Comparison of ENCODE assay signal across 8 cellular contexts in the genomic region with DNA sequence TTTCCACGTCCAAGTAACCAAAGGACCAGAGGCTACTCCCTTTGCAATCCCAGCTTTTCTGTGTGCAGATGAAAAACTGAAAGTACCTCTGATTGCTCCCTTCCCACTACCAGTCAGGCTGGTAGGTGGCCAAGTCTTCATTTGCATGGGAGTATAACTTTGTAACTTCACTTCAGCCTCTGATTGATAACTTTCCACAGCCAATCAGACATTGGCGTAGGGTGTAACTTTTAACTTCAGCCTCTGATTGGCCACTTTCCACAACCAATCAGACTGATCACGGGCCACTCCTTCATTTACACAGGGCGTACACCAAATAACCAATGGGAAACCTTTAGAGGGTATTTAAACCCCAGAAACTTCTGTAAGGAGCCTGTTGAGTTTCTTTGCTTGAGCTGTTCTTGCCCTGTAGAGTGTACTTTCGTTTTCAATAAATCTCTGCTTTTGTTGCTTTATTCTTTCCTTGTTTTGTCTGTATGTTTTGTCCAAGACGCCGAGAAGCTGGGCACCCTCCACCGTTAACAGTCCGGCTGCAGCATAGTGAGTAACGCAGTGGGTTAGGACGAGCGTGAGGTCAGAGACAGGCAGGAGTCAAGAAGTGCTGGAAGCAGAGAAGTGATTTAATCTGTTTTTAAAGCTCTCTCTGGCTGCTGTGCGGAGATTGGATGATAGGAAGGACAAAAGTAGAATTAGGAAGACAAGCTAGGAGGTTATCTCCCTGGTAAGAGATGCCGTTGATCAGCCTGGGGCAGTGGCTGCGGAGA. TPM values are rescaled to one million over a fixed set of nuclear protein-coding genes. Genes with fewer than 3 reads are reported as not detected.
A peak's percentile ranks its signal among the peaks of the same experiment; 100 is the strongest.
DNase-seq lines count a peak whose midpoint lies in the region; ATAC-seq, FAIRE-seq and TF ChIP-seq lines count a peak whose summit lies in the region.

No MANE protein-coding gene starts in this region.

- no peak overlapping the region for H3K9ac ChIP-seq in GM12878 (ENCODE audit: control insufficient read depth, insufficient read depth, low read length)
- peak overlapping the region in 2 of 5 donors; percentile 27 to 62 for H3K9ac ChIP-seq in subcutaneous abdominal adipose tissue (ENCODE audit: low read length in 5 of 5)

- H3K27me3 Mint-ChIP-seq in activated naive CD4-positive, alpha-beta T cell treated with anti-CD3 and anti-CD28 coated beads for 36 hours (ENCODE audit: low read depth): no peaks in the 10 kb centered on the region
- peaks cover 5 to 11% of the 10 kb centered on the region in 2 donors for H3K27me3 Mint-ChIP-seq in stimulated activated naive B cell treated with anti-CD40 and anti-IgM and Interleukin-4, amounts not matched to agents 10 μg/mL and 1 μg/mL and 100 μg/mL, for 72 hours

- no peaks in the 10 kb centered on the region for H4K20me1 ChIP-seq in GM12878 (ENCODE audit: control insufficient read depth, insufficient read depth)

- H3K4me1 ChIP-seq in GM12878 (ENCODE audit: control insufficient read depth, insufficient read depth, low read length) (peaks cover 3% of the 10 kb centered on the region), subcutaneous abdominal adipose tissue (ENCODE audit: control insufficient read depth in 5 of 5, insufficient read depth in 5 of 5, low read length in 5 of 5) (peaks cover 2 to 31% (median 26%) of the 10 kb centered on the region in 5 donors)

- in situ Hi-C loops in GM12878 (cut with MboI): loop anchor here (10.0 kb wide), 1 partner anchor 235 kb away; no protein-coding TSS in a partner anchor

- TF ChIP-seq EP300 in GM12878 (IDR thresholded peaks at IDR 0.05; ENCODE audit: borderline replicate concordance in 1 of 2, control insufficient read depth in 1 of 2, low read depth in 2 of 2, low read length in 2 of 2): no peak

- H3K27ac ChIP-seq in 22Rv1 (peak overlapping the region; percentile 81), GM12878 (ENCODE audit: control insufficient read depth, insufficient read depth) (no peak overlapping the region), subcutaneous abdominal adipose tissue (ENCODE audit: low read depth, low read length) (peak overlapping the region; percentile 74)

- peak; percentile 58 for ATAC-seq in GM12878
- no peak for ATAC-seq in stimulated activated naive B cell treated with anti-CD40 and anti-IgM and Interleukin-4, amounts not matched to agents 10 μg/mL and 1 μg/mL and 100 μg/mL, for 72 hours (replicated peaks)

- H3K4me3 ChIP-seq in GM12878: peak overlapping the region; percentile 45; the same call in 1 of the 2 replicates
- H3K4me3 ChIP-seq in subcutaneous abdominal adipose tissue (ENCODE audit: low read depth in 1 of 5, low read length in 5 of 5): peak overlapping the region; percentile 47 to 78 (median 57)

- POLR2A ChIA-PET in GM12878 (lab: Charles Lee): no interaction called here

- H3K4me1 Mint-ChIP-seq in activated naive CD4-positive, alpha-beta T cell treated with anti-CD3 and anti-CD28 coated beads for 36 hours (ENCODE audit: low read depth): peaks cover 22% of the 10 kb centered on the region
- peaks cover 13 to 16% of the 10 kb centered on the region in 2 donors for H3K4me1 Mint-ChIP-seq in stimulated activated naive B cell treated with anti-CD40 and anti-IgM and Interleukin-4, amounts not matched to agents 10 μg/mL and 1 μg/mL and 100 μg/mL, for 72 hours

- WGBS in GM12878 (ENCODE audit: insufficient coverage, insufficient replicate concordance, low lambda C conversion rate, missing lambda C conversion rate): 65% methylated on average over 15 of the region's 15 CpGs

- no peaks in the 10 kb centered on the region for H3K36me3 ChIP-seq in GM12878 (ENCODE audit: control insufficient read depth in 2 of 2, insufficient read depth in 2 of 2, low read length in 1 of 2)
- H3K36me3 ChIP-seq in subcutaneous abdominal adipose tissue (ENCODE audit: control insufficient read depth in 5 of 5, insufficient read depth in 5 of 5, low read length in 5 of 5): peaks cover 0 to under 1% (median 0%) of the 10 kb centered on the region in 5 donors

- no peak for TF ChIP-seq RAD21 in GM12878 (IDR thresholded peaks at IDR 0.05; ENCODE audit: insufficient read depth, low read depth, low read length)

- RAD21 ChIA-PET in GM12878 (lab: Charles Lee; ENCODE audit: unreplicated experiment): no interaction called here

- intact Hi-C loops in GM12878 (cut with micrococcal nuclease; ENCODE audit: unreplicated experiment): no loop called here
- intact Hi-C loops in activated naive CD4-positive, alpha-beta T cell treated with anti-CD3 and anti-CD28 coated beads for 36 hours (cut with micrococcal nuclease): loop anchor here (5.0 to 10.0 kb wide), 4 partner anchors 113 to 853 kb away; a partner anchor contains a TSS

- CTCF ChIA-PET in GM12878 (lab: Yijun Ruan, JAX): interaction anchor here (0.6 to 2.4 kb wide), 6 partner anchors 8 to 364 kb away, joined by 3 to 12 read pairs (median 5); no protein-coding TSS in a partner anchor
- CTCF ChIA-PET in activated naive CD4-positive, alpha-beta T cell treated with anti-CD3 and anti-CD28 coated beads for 36 hours (lab: Charles Lee): interaction anchor here (0.6 to 2.5 kb wide), 3 partner anchors 8 to 417 kb away, joined by 3 to 9 read pairs (median 9); no protein-coding TSS in a partner anchor

- TF ChIP-seq CTCF in 22Rv1 (IDR thresholded peaks at IDR 0.05): no peak
- TF ChIP-seq CTCF in GM12878 (IDR thresholded peaks at IDR 0.05 in 2 of 3, conservative IDR thresholded peaks at IDR 0.05 in 1 of 3; ENCODE audit: control insufficient read depth in 2 of 3, extremely low read depth in 1 of 3, insufficient read depth in 1 of 3, low read depth in 3 of 3, low read length in 3 of 3): no peak

- H3K27ac Mint-ChIP-seq in activated naive CD4-positive, alpha-beta T cell treated with anti-CD3 and anti-CD28 coated beads for 36 hours: no peak overlapping the region
- no peak overlapping the region for H3K27ac Mint-ChIP-seq in stimulated activated naive B cell treated with anti-CD40 and anti-IgM and Interleukin-4, amounts not matched to agents 10 μg/mL and 1 μg/mL and 100 μg/mL, for 72 hours

- DNase-seq in NCI-H510A (lab: John Stamatoyannopoulos, UW) (peak; percentile 79), GM12878 (ENCODE audit: low read depth, low spot score) (peak; percentile 53), iPS-NIHi11 (ENCODE audit: low spot score) (peak; percentile 74)
- DNase-seq in activated naive CD4-positive, alpha-beta T cell treated with anti-CD3 and anti-CD28 coated beads for 36 hours: no peak
- no peak for DNase-seq in stimulated activated naive B cell treated with anti-CD40 and anti-IgM and Interleukin-4, amounts not matched to agents 10 μg/mL and 1 μg/mL and 100 μg/mL, for 72 hours

- H3K27me3 ChIP-seq in GM12878 (replicated peaks in 1 of 2; ENCODE audit: control insufficient read depth in 2 of 2, insufficient read depth in 2 of 2, low read length in 1 of 2) (no peaks in the 10 kb centered on the region), subcutaneous abdominal adipose tissue (ENCODE audit: control insufficient read depth in 5 of 5, insufficient read depth in 4 of 5, low read length in 5 of 5) (no peaks in the 10 kb centered on the region)

- H3K9me3 Mint-ChIP-seq in activated naive CD4-positive, alpha-beta T cell treated with anti-CD3 and anti-CD28 coated beads for 36 hours: no peaks in the 10 kb centered on the region
- H3K9me3 Mint-ChIP-seq in stimulated activated naive B cell treated with anti-CD40 and anti-IgM and Interleukin-4, amounts not matched to agents 10 μg/mL and 1 μg/mL and 100 μg/mL, for 72 hours: peaks cover 0 to 2% of the 10 kb centered on the region in 2 donors

- H3K79me2 ChIP-seq in GM12878 (ENCODE audit: control insufficient read depth, insufficient read depth, low read length): peaks cover 15% of the 10 kb centered on the region

- H3K4me2 ChIP-seq in GM12878 (ENCODE audit: control insufficient read depth, insufficient read depth): peak overlapping the region; percentile 69

- FAIRE-seq in GM12878 (lab: Jason Lieb, UNC): no peak

- H3K4me3 Mint-ChIP-seq in activated naive CD4-positive, alpha-beta T cell treated with anti-CD3 and anti-CD28 coated beads for 36 hours: no peak overlapping the region
- H3K4me3 Mint-ChIP-seq in stimulated activated naive B cell treated with anti-CD40 and anti-IgM and Interleukin-4, amounts not matched to agents 10 μg/mL and 1 μg/mL and 100 μg/mL, for 72 hours: no peak overlapping the region

- peaks cover 6% of the 10 kb centered on the region for H3K36me3 Mint-ChIP-seq in activated naive CD4-positive, alpha-beta T cell treated with anti-CD3 and anti-CD28 coated beads for 36 hours (ENCODE audit: low read depth)
- H3K36me3 Mint-ChIP-seq in stimulated activated naive B cell treated with anti-CD40 and anti-IgM and Interleukin-4, amounts not matched to agents 10 μg/mL and 1 μg/mL and 100 μg/mL, for 72 hours: peaks cover 4 to 7% of the 10 kb centered on the region in 2 donors

- H3K9me3 ChIP-seq in GM12878 (replicated peaks; ENCODE audit: control insufficient read depth, insufficient read depth, low read length): no peaks in the 10 kb centered on the region; the same call in 1 of the 3 replicates
- peaks cover 0 to 3% (median 2%) of the 10 kb centered on the region in 5 donors for H3K9me3 ChIP-seq in subcutaneous abdominal adipose tissue (ENCODE audit: control insufficient read depth in 5 of 5, low read length in 5 of 5)

- TF ChIP-seq POLR2A in GM19193 (IDR thresholded peaks at IDR 0.05; ENCODE audit: extremely low read depth, insufficient read depth, insufficient read length) (peak; percentile 37), GM12878 (IDR thresholded peaks at IDR 0.05; ENCODE audit: low read depth, low read length) (no peak)

- SMC1A ChIA-PET in GM12878 (lab: Charles Lee; ENCODE audit: uncharacterized antibody, unreplicated experiment): interaction anchor here (1.3 to 1.5 kb wide), 3 partner anchors 8 to 77 kb away, joined by 3 read pairs; no protein-coding TSS in a partner anchor

- H2AFZ ChIP-seq in GM12878 (ENCODE audit: control insufficient read depth, low read depth, low read length): peak overlapping the region; percentile 46

- no TSS peak for BruUV-seq in GM12878 (replicated peaks; lab: Mats Ljungman, UMichigan)

RNA-seq across cellular contexts. Expression of a gene that starts 3.5 kb away (rescaled TPM):
- 67.3 and 73.2 TPM in 2 replicates for total RNA-seq in GM12878 (2013; cell fraction: nucleolus; rRNA removed)
- 39.3 and 42.9 TPM in 2 replicates for total RNA-seq in GM12878 (2014; rRNA removed)
- 51.7 and 55.0 TPM in 2 replicates for total RNA-seq in GM12878 (2014; rRNA removed; fragmentation: Illumina TruSeq; extraction: Trizol)
- total RNA-seq in GM12878 (2021): 45.6 and 53.2 TPM in 2 replicates
- polyA plus RNA-seq in GM12878 (2011; ENCODE audit: low read depth): 26.7 TPM
- 47.3 and 54.1 TPM in 2 replicates for polyA plus RNA-seq in GM12878 (2011; rRNA removed)
- polyA plus RNA-seq in GM12878 (2011; cell fraction: cytosol; rRNA removed): 40.4 and 42.3 TPM in 2 replicates
- polyA plus RNA-seq in GM12878 (2011; cell fraction: nucleus; rRNA removed): 37.6 and 43.1 TPM in 2 replicates
- 23.0 and 23.9 TPM in 2 replicates for polyA plus RNA-seq in GM12878 (2012)
- 52.0 and 64.1 TPM in 2 replicates for polyA plus RNA-seq in GM12878 (2014; fragmentation: Illumina TruSeq; extraction: Trizol)
- polyA plus RNA-seq in GM12878 (2014; fragmentation: Nextera tagmentation; extraction: Ambion mirVana): 10 to 100 TPM; 26.3 to 48.8 TPM
- polyA plus RNA-seq in GM12878 (2014; rRNA removed): 41.6 and 42.6 TPM in 2 replicates
- 10 to 100 TPM; 46.6 to 51.7 TPM for polyA plus RNA-seq in GM12878 (2016; fragmentation: Nextera tagmentation; extraction: Ambion mirVana)
- polyA minus RNA-seq in GM12878 (2011; rRNA and poly(A)+ RNA removed): 56.5 and 59.0 TPM in 2 replicates
- polyA minus RNA-seq in GM12878 (2011; cell fraction: cytosol; rRNA and poly(A)+ RNA removed): 11.1 and 20.9 TPM in 2 replicates
- 17.5 and 31.8 TPM in 2 replicates for polyA minus RNA-seq in GM12878 (2011; cell fraction: nucleus; rRNA and poly(A)+ RNA removed)
- 10 to 100 TPM; 70.1 to 72.6 TPM for total RNA-seq in activated naive CD4-positive, alpha-beta T cell treated with anti-CD3 and anti-CD28 coated beads for 36 hours

RNA-seq across cellular contexts. Expression of a gene that starts 25.7 kb away (rescaled TPM):
- total RNA-seq in GM12878 (2013; cell fraction: nucleolus; rRNA removed): not detected in 2 replicates
- not detected in 2 replicates for total RNA-seq in GM12878 (2014; rRNA removed)
- total RNA-seq in GM12878 (2014; rRNA removed; fragmentation: Illumina TruSeq; extraction: Trizol): not detected in 2 replicates
- not detected in 2 replicates for total RNA-seq in GM12878 (2021)
- not detected for polyA plus RNA-seq in GM12878 (2011; ENCODE audit: low read depth)
- polyA plus RNA-seq in GM12878 (2011; rRNA removed): not detected in 2 replicates
- not detected in 2 replicates for polyA plus RNA-seq in GM12878 (2011; cell fraction: cytosol; rRNA removed)
- 0.04 TPM in 1 of 2 replicates, not detected in the other for polyA plus RNA-seq in GM12878 (2011; cell fraction: nucleus; rRNA removed)
- not detected in 2 replicates for polyA plus RNA-seq in GM12878 (2012)
- polyA plus RNA-seq in GM12878 (2014; fragmentation: Illumina TruSeq; extraction: Trizol): not detected in 2 replicates
- not detected for polyA plus RNA-seq in GM12878 (2014; fragmentation: Nextera tagmentation; extraction: Ambion mirVana)
- polyA plus RNA-seq in GM12878 (2014; rRNA removed): not detected in 2 replicates
- not detected for polyA plus RNA-seq in GM12878 (2016; fragmentation: Nextera tagmentation; extraction: Ambion mirVana)
- not detected in 2 replicates for polyA minus RNA-seq in GM12878 (2011; rRNA and poly(A)+ RNA removed)
- not detected in 2 replicates for polyA minus RNA-seq in GM12878 (2011; cell fraction: cytosol; rRNA and poly(A)+ RNA removed)
- polyA minus RNA-seq in GM12878 (2011; cell fraction: nucleus; rRNA and poly(A)+ RNA removed): not detected in 2 replicates
- total RNA-seq in activated naive CD4-positive, alpha-beta T cell treated with anti-CD3 and anti-CD28 coated beads for 36 hours: not detected

Comparison
In these comparisons a context has a peak if more than half of its experiments do, and no peak if none do; other contexts are left out.
1. DNase-seq: peak in NCI-H510A (single experiment), GM12878 (single experiment) and iPS-NIHi11 (single experiment); none in activated naive CD4-positive, alpha-beta T cell treated with anti-CD3 and anti-CD28 coated beads for 36 hours (single experiment) and stimulated activated naive B cell treated with anti-CD40 and anti-IgM and Interleukin-4, amounts not matched to agents 10 μg/mL and 1 μg/mL and 100 μg/mL, for 72 hours (single experiment).